In genomic region chr5:177497297-177498012, GRCh38 we compare ENCODE assay signal across 1 cellular context.
TF ChIP-seq lines count a peak whose summit lies in the region.

A gene with protein sequence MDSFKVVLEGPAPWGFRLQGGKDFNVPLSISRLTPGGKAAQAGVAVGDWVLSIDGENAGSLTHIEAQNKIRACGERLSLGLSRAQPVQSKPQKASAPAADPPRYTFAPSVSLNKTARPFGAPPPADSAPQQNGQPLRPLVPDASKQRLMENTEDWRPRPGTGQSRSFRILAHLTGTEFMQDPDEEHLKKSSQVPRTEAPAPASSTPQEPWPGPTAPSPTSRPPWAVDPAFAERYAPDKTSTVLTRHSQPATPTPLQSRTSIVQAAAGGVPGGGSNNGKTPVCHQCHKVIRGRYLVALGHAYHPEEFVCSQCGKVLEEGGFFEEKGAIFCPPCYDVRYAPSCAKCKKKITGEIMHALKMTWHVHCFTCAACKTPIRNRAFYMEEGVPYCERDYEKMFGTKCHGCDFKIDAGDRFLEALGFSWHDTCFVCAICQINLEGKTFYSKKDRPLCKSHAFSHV (minus strand): TSS chr5:177497604. CDS start chr5:177496512, 1,092 bp downstream.

TF ChIP-seq in K562, 482 proteins besides CTCF, POLR2A, EP300 and RAD21 (continued from another document and continues in another):
- TF ChIP-seq IRF9 (tag; IDR thresholded peaks at IDR 0.05) = no peak
- peak; percentile 95 for TF ChIP-seq KDM5B (IDR thresholded peaks at IDR 0.05; ENCODE audit: insufficient replicate concordance, low read depth, low read length)
- TF ChIP-seq, protein P1, sequence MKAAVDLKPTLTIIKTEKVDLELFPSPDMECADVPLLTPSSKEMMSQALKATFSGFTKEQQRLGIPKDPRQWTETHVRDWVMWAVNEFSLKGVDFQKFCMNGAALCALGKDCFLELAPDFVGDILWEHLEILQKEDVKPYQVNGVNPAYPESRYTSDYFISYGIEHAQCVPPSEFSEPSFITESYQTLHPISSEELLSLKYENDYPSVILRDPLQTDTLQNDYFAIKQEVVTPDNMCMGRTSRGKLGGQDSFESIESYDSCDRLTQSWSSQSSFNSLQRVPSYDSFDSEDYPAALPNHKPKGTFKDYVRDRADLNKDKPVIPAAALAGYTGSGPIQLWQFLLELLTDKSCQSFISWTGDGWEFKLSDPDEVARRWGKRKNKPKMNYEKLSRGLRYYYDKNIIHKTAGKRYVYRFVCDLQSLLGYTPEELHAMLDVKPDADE (conservative IDR thresholded peaks at IDR 0.05; ENCODE audit: control insufficient read depth, low read depth, low read length) = 0 out of 2 replicates have a peak, but pooled peaks have one; percentile 79
- TF ChIP-seq XRCC4 (IDR thresholded peaks at IDR 0.05; ENCODE audit: extremely low read depth, insufficient read depth, insufficient read length) = no peak
- no peak for TF ChIP-seq TSHZ1 (CRISPR knock-in tag; IDR thresholded peaks at IDR 0.05)
- no peak for TF ChIP-seq ZNF232 (CRISPR knock-in tag; IDR thresholded peaks at IDR 0.05)
- no peak for TF ChIP-seq ZNF75A (CRISPR knock-in tag; IDR thresholded peaks at IDR 0.05)
- TF ChIP-seq NFIX (CRISPR knock-in tag; IDR thresholded peaks at IDR 0.05; ENCODE audit: low read depth) = no peak
- TF ChIP-seq, protein P2, sequence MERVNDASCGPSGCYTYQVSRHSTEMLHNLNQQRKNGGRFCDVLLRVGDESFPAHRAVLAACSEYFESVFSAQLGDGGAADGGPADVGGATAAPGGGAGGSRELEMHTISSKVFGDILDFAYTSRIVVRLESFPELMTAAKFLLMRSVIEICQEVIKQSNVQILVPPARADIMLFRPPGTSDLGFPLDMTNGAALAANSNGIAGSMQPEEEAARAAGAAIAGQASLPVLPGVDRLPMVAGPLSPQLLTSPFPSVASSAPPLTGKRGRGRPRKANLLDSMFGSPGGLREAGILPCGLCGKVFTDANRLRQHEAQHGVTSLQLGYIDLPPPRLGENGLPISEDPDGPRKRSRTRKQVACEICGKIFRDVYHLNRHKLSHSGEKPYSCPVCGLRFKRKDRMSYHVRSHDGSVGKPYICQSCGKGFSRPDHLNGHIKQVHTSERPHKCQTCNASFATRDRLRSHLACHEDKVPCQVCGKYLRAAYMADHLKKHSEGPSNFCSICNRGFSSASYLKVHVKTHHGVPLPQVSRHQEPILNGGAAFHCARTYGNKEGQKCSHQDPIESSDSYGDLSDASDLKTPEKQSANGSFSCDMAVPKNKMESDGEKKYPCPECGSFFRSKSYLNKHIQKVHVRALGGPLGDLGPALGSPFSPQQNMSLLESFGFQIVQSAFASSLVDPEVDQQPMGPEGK (CRISPR knock-in tag; IDR thresholded peaks at IDR 0.05; ENCODE audit: borderline replicate concordance) = no peak
- 0 out of 2 replicates have a peak, but pooled peaks have one; percentile 17 for TF ChIP-seq PYGO2 (tag; IDR thresholded peaks at IDR 0.05)
- no peak for TF ChIP-seq ZNF609 (CRISPR knock-in tag; IDR thresholded peaks at IDR 0.05; ENCODE audit: borderline replicate concordance)
- TF ChIP-seq ZNF655 (CRISPR knock-in tag; IDR thresholded peaks at IDR 0.05) = no peak
- TF ChIP-seq HDAC2 (IDR thresholded peaks at IDR 0.05) = peak; percentile 99
- TF ChIP-seq, protein P3, sequence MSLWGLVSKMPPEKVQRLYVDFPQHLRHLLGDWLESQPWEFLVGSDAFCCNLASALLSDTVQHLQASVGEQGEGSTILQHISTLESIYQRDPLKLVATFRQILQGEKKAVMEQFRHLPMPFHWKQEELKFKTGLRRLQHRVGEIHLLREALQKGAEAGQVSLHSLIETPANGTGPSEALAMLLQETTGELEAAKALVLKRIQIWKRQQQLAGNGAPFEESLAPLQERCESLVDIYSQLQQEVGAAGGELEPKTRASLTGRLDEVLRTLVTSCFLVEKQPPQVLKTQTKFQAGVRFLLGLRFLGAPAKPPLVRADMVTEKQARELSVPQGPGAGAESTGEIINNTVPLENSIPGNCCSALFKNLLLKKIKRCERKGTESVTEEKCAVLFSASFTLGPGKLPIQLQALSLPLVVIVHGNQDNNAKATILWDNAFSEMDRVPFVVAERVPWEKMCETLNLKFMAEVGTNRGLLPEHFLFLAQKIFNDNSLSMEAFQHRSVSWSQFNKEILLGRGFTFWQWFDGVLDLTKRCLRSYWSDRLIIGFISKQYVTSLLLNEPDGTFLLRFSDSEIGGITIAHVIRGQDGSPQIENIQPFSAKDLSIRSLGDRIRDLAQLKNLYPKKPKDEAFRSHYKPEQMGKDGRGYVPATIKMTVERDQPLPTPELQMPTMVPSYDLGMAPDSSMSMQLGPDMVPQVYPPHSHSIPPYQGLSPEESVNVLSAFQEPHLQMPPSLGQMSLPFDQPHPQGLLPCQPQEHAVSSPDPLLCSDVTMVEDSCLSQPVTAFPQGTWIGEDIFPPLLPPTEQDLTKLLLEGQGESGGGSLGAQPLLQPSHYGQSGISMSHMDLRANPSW (CRISPR knock-in tag; IDR thresholded peaks at IDR 0.05) = no peak
- TF ChIP-seq CCNT2 (IDR thresholded peaks at IDR 0.05; ENCODE audit: borderline replicate concordance, extremely low read depth, insufficient read length, low read depth, low read length) = peak; percentile 78
- TF ChIP-seq HCFC1 (IDR thresholded peaks at IDR 0.05; ENCODE audit: low read depth, low read length) = peak; percentile 32; the same call in 1 of the 2 replicates
- no peak for TF ChIP-seq MAFG (tag; conservative IDR thresholded peaks at IDR 0.05)
- TF ChIP-seq ZNF133 (CRISPR knock-in tag; IDR thresholded peaks at IDR 0.05) = no peak
- no peak for TF ChIP-seq NR3C1 (CRISPR knock-in tag; IDR thresholded peaks at IDR 0.05)
- no peak for TF ChIP-seq KAT2B (IDR thresholded peaks at IDR 0.05; ENCODE audit: low read depth, low read length)
- no peak for TF ChIP-seq GTF2B (IDR thresholded peaks at IDR 0.05; ENCODE audit: extremely low read depth, insufficient read length)
- no peak for TF ChIP-seq HMG20A (CRISPR knock-in tag; conservative IDR thresholded peaks at IDR 0.05)
- no peak for TF ChIP-seq ZNF316 (IDR thresholded peaks at IDR 0.05)
- TF ChIP-seq L3MBTL2 (IDR thresholded peaks at IDR 0.05) = peak; percentile 43
- no peak for TF ChIP-seq PRMT5 (CRISPR knock-in tag; IDR thresholded peaks at IDR 0.05)
- TF ChIP-seq RBBP5 (IDR thresholded peaks at IDR 0.05; ENCODE audit: borderline replicate concordance, insufficient read depth, low read length, poor library complexity, severe bottlenecking) = peak; percentile 73
- no peak for TF ChIP-seq ILK (tag; IDR thresholded peaks at IDR 0.05; ENCODE audit: borderline replicate concordance, low read depth)
- TF ChIP-seq, protein P4, sequence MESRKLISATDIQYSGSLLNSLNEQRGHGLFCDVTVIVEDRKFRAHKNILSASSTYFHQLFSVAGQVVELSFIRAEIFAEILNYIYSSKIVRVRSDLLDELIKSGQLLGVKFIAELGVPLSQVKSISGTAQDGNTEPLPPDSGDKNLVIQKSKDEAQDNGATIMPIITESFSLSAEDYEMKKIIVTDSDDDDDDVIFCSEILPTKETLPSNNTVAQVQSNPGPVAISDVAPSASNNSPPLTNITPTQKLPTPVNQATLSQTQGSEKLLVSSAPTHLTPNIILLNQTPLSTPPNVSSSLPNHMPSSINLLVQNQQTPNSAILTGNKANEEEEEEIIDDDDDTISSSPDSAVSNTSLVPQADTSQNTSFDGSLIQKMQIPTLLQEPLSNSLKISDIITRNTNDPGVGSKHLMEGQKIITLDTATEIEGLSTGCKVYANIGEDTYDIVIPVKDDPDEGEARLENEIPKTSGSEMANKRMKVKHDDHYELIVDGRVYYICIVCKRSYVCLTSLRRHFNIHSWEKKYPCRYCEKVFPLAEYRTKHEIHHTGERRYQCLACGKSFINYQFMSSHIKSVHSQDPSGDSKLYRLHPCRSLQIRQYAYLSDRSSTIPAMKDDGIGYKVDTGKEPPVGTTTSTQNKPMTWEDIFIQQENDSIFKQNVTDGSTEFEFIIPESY (CRISPR knock-in tag; IDR thresholded peaks at IDR 0.05) = no peak; the same call in 1 of the 2 replicates
- TF ChIP-seq ZNF780A (CRISPR knock-in tag; IDR thresholded peaks at IDR 0.05) = no peak
- no peak for TF ChIP-seq TARDBP (IDR thresholded peaks at IDR 0.05)
- TF ChIP-seq, protein P5, sequence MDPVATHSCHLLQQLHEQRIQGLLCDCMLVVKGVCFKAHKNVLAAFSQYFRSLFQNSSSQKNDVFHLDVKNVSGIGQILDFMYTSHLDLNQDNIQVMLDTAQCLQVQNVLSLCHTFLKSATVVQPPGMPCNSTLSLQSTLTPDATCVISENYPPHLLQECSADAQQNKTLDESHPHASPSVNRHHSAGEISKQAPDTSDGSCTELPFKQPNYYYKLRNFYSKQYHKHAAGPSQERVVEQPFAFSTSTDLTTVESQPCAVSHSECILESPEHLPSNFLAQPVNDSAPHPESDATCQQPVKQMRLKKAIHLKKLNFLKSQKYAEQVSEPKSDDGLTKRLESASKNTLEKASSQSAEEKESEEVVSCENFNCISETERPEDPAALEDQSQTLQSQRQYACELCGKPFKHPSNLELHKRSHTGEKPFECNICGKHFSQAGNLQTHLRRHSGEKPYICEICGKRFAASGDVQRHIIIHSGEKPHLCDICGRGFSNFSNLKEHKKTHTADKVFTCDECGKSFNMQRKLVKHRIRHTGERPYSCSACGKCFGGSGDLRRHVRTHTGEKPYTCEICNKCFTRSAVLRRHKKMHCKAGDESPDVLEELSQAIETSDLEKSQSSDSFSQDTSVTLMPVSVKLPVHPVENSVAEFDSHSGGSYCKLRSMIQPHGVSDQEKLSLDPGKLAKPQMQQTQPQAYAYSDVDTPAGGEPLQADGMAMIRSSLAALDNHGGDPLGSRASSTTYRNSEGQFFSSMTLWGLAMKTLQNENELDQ (CRISPR knock-in tag; IDR thresholded peaks at IDR 0.05; ENCODE audit: borderline replicate concordance) = no peak
